8 cellular contexts compared by ENCODE assay signal in the genomic region with DNA sequence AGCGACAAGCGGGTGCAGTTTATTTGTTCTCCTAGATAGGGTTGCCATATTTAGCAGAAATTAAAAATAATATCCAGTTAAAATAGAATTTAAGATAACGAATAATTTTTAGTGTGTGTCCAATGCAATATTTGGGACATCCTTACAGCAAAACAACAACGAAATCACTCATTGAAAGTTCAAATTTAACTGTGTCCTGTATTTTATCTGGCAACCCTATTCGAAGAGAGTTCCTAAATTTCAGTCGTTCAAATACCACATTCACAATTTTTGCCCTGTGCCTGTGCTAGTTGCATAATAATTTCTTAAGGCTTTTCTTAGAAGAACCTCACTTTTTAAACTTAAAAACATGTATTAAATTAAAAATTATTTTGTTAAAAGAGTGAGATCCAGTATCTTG. TPM values are rescaled to one million over a fixed set of nuclear protein-coding genes. Genes with fewer than 3 reads are reported as not detected.
DNase-seq lines count a peak whose midpoint lies in the region; ATAC-seq and TF ChIP-seq lines count a peak whose summit lies in the region.

No MANE protein-coding gene starts in this region.

- no peak for DNase-seq in H7
- DNase-seq in activated CD4-positive, alpha-beta memory T cell treated with anti-CD3 and anti-CD28 coated beads for 36 hours = no peak
- DNase-seq in glutamatergic neuron = no peak
- DNase-seq in NCI-H146 treated with DMSO at 0.1 percent for 48 hours (lab: John Stamatoyannopoulos, UW; ENCODE audit: unreplicated experiment) = no peak
- DNase-seq in KBM-7 = no peak
- no peak for DNase-seq in SIG-M5 (lab: John Stamatoyannopoulos, UW)

- TF ChIP-seq CTCF in glutamatergic neuron (IDR thresholded peaks at IDR 0.05; ENCODE audit: partially characterized antibody, unreplicated experiment) = no peak

- no peak for ATAC-seq in GM21515 (IDR thresholded peaks at IDR 0.05; ENCODE audit: unreplicated experiment)

- peaks cover 9% of the 10 kb centered on the region for H3K36me3 Mint-ChIP-seq in activated CD4-positive, alpha-beta memory T cell treated with anti-CD3 and anti-CD28 coated beads for 36 hours
- H3K36me3 Mint-ChIP-seq in glutamatergic neuron (ENCODE audit: unreplicated experiment) = no peaks in the 10 kb centered on the region

- in situ Hi-C loops in KBM-7 (cut with MboI; ENCODE audit: low pct_unique_long_range_greater_than_20kb, low sequenced_read_pairs) = no loop called here

- H3K27me3 ChIP-seq in H7 (ENCODE audit: control insufficient read depth, insufficient read depth, low read length) (no peaks in the 10 kb centered on the region), skeletal muscle satellite cell (ENCODE audit: control insufficient read depth, insufficient read depth, low read length) (peaks cover 6% of the 10 kb centered on the region)

- POLR2A ChIA-PET in activated CD4-positive, alpha-beta memory T cell treated with anti-CD3 and anti-CD28 coated beads for 36 hours (lab: Charles Lee) = interaction anchor here (0.8 to 1.5 kb wide), 7 partner anchors 11 to 114 kb away, joined by 3 to 13 read pairs (median 4); partner anchors contain the start of genes STAMBP and TET3

- peak overlapping the region; percentile 91 for H3K4me3 ChIP-seq in H7 (ENCODE audit: insufficient read depth, low read depth, low read length)
- peak overlapping the region; percentile 96 for H3K4me3 ChIP-seq in skeletal muscle satellite cell (ENCODE audit: low read length)

- peaks cover 39% of the 10 kb centered on the region for H3K4me1 ChIP-seq in skeletal muscle satellite cell (ENCODE audit: control insufficient read depth, insufficient read depth, low read length)

- H3K27me3 Mint-ChIP-seq in activated CD4-positive, alpha-beta memory T cell treated with anti-CD3 and anti-CD28 coated beads for 36 hours = no peaks in the 10 kb centered on the region
- no peaks in the 10 kb centered on the region for H3K27me3 Mint-ChIP-seq in glutamatergic neuron (ENCODE audit: unreplicated experiment)

- H3K4me3 Mint-ChIP-seq in activated CD4-positive, alpha-beta memory T cell treated with anti-CD3 and anti-CD28 coated beads for 36 hours = peak overlapping the region; percentile 92
- H3K4me3 Mint-ChIP-seq in glutamatergic neuron (ENCODE audit: unreplicated experiment) = peak overlapping the region; percentile 88

- H3K4me2 ChIP-seq in skeletal muscle satellite cell (ENCODE audit: low read length) = peak overlapping the region; percentile 89

- H3K9ac ChIP-seq in skeletal muscle satellite cell (ENCODE audit: low read depth, low read length) = peak overlapping the region; percentile 99

- CTCF ChIA-PET in activated CD4-positive, alpha-beta memory T cell treated with anti-CD3 and anti-CD28 coated beads for 36 hours (lab: Charles Lee) = interaction anchor here (0.6 to 0.9 kb wide), 4 partner anchors 10 to 83 kb away, joined by 3 to 4 read pairs (median 3); no protein-coding TSS in a partner anchor

- intact Hi-C loops in activated CD4-positive, alpha-beta memory T cell treated with anti-CD3 and anti-CD28 coated beads for 36 hours (cut with micrococcal nuclease) = loop anchor here (2.0 to 10.0 kb wide), 5 partner anchors 41 to 271 kb away; partner anchors contain the start of genes BOLA3, MOB1A, MTHFD2 and TPRKB

- no peaks in the 10 kb centered on the region for H3K9me3 ChIP-seq in skeletal muscle satellite cell (replicated peaks; ENCODE audit: low read length)

- 0 out of 2 replicates have a peak, but pooled peaks cover 2% of the 10 kb centered on the region for H3K36me3 ChIP-seq in H7 (replicated peaks; ENCODE audit: control insufficient read depth, insufficient read depth, low read length)
- H3K36me3 ChIP-seq in skeletal muscle satellite cell (ENCODE audit: insufficient read depth, low read length) = no peaks in the 10 kb centered on the region

- peaks cover 51% of the 10 kb centered on the region for H3K4me1 Mint-ChIP-seq in activated CD4-positive, alpha-beta memory T cell treated with anti-CD3 and anti-CD28 coated beads for 36 hours (ENCODE audit: low read depth)
- peaks cover 12% of the 10 kb centered on the region for H3K4me1 Mint-ChIP-seq in glutamatergic neuron (ENCODE audit: low read depth, unreplicated experiment)

- no peaks in the 10 kb centered on the region for H3K9me3 Mint-ChIP-seq in activated CD4-positive, alpha-beta memory T cell treated with anti-CD3 and anti-CD28 coated beads for 36 hours
- peaks cover 4% of the 10 kb centered on the region for H3K9me3 Mint-ChIP-seq in glutamatergic neuron (ENCODE audit: unreplicated experiment)

- peak overlapping the region; percentile 95 for H3K27ac Mint-ChIP-seq in activated CD4-positive, alpha-beta memory T cell treated with anti-CD3 and anti-CD28 coated beads for 36 hours
- peak overlapping the region; percentile 80 for H3K27ac Mint-ChIP-seq in glutamatergic neuron (ENCODE audit: unreplicated experiment)

RNA-seq across cellular contexts. Expression of gene DGUOK, which starts 0.7 kb away (rescaled TPM):
- total RNA-seq in H7 (2014; rRNA removed; shearing (Covaris generic)) = 80.7 and 82.9 TPM in 2 replicates
- total RNA-seq in activated CD4-positive, alpha-beta memory T cell treated with anti-CD3 and anti-CD28 coated beads for 36 hours = 100 to 1,000 TPM; 101 to 102 TPM
- total RNA-seq in glutamatergic neuron (ENCODE audit: unreplicated experiment) = 96.8 TPM
- total RNA-seq in skeletal muscle satellite cell (2012; rRNA removed) = 55.5 and 60.8 TPM in 2 replicates

RNA-seq across cellular contexts. Expression of gene ACTG2, which starts 34.5 kb away (rescaled TPM):
- 0.97 TPM in 1 of 2 replicates, not detected in the other for total RNA-seq in H7 (2014; rRNA removed; shearing (Covaris generic))
- not detected for total RNA-seq in activated CD4-positive, alpha-beta memory T cell treated with anti-CD3 and anti-CD28 coated beads for 36 hours
- not detected for total RNA-seq in glutamatergic neuron (ENCODE audit: unreplicated experiment)
- total RNA-seq in skeletal muscle satellite cell (2012; rRNA removed) = 0.25 and 1.3 TPM in 2 replicates

RNA-seq across cellular contexts. Expression of gene TET3, which starts 57.4 kb away (rescaled TPM):
- 7.2 and 7.3 TPM in 2 replicates for total RNA-seq in H7 (2014; rRNA removed; shearing (Covaris generic))
- total RNA-seq in activated CD4-positive, alpha-beta memory T cell treated with anti-CD3 and anti-CD28 coated beads for 36 hours = 10 to 100 TPM; 10.5 to 11.8 TPM
- total RNA-seq in glutamatergic neuron (ENCODE audit: unreplicated experiment) = 92.4 TPM
- 2.3 and 2.6 TPM in 2 replicates for total RNA-seq in skeletal muscle satellite cell (2012; rRNA removed)
